Comparison of ENCODE assay signal across 20 cellular contexts in the genomic region with DNA sequence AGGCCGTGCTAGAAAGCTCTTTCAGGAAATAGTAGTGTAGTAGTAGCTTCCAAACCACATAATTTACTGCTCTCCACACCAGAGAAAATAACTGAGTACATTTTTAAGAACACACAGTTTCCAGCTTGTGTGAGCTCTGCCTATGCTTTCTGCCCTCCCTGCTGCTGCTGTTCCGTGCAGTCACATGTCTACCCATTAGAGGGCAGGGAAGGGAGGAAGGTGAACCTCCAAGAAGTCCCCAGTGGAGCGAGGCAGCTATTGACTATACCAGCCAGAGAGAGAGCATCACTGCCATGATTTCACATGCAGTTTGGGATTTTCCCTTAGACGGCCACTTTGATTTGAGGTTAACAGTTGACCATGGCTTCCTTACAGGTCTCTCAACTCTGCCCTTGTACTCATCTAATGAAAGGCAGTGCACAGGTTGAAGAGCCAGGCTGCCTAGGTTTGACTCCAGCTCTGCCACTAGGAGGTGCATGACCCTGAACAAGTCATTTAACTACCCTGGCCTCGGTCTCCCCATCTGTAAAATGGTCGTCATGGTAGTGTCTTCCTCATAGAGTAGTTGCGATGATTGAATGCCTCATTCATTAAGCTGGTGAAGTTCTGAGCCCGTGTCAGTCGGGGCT. TPM values are rescaled to one million over a fixed set of nuclear protein-coding genes. Genes with fewer than 3 reads are reported as not detected.
DNase-seq lines count a peak whose midpoint lies in the region; ATAC-seq, FAIRE-seq and TF ChIP-seq lines count a peak whose summit lies in the region.
"Had no signal": no experiment of that assay in that cellular context is flagged by ENCODE, and none has a peak within 500 bp of the region (broad histone marks: within the 10 kb centered on the region; RNA-seq: fewer than 3 reads in every experiment).

No MANE protein-coding gene starts in this region.

- no peak overlapping the region for H3K4me3 Mint-ChIP-seq in stimulated activated naive B cell treated with anti-CD40 and anti-IgM and Interleukin-4, amounts not matched to agents 10 μg/mL and 1 μg/mL and 100 μg/mL, for 72 hours
- H3K4me3 Mint-ChIP-seq: brain; CD4-positive, alpha-beta T cell; naive B cell had no signal

- no peaks in the 10 kb centered on the region for H3K9me3 Mint-ChIP-seq in stimulated activated naive B cell treated with anti-CD40 and anti-IgM and Interleukin-4, amounts not matched to agents 10 μg/mL and 1 μg/mL and 100 μg/mL, for 72 hours
- H3K9me3 Mint-ChIP-seq: brain; CD4-positive, alpha-beta T cell; naive B cell had no signal

- DNase-seq in DMS 273 (lab: John Stamatoyannopoulos, UW; ENCODE audit: unreplicated experiment) (peak; percentile 7), DMS 273 treated with DMSO at 0.1 percent for 48 hours (lab: John Stamatoyannopoulos, UW) (no peak), Karpas-422 (peak; percentile 50), bronchial epithelial cell (ENCODE audit: low read depth) (no peak), head of caudate nucleus (no peak), spleen (no peak)
- no peak for DNase-seq in stimulated activated naive B cell treated with anti-CD40 and anti-IgM and Interleukin-4, amounts not matched to agents 10 μg/mL and 1 μg/mL and 100 μg/mL, for 72 hours
- DNase-seq: 8988T; activated CD8-positive, alpha-beta memory T cell treated with anti-CD3 and anti-CD28 coated beads, Interleukin-2, amount 50 U/mL, for 48 hours; activated naive CD4-positive, alpha-beta T cell treated with Interleukin-2 at 50 U/mL for 16 hours; CD4-positive, alpha-beta T cell; H7; KG1; naive B cell; NCI-H524; RPMI8226 had no signal

- no peaks in the 10 kb centered on the region for H3K9me3 ChIP-seq in Karpas-422 (ENCODE audit: low read length)
- no peaks in the 10 kb centered on the region for H3K9me3 ChIP-seq in spleen

- peaks cover 11 to 23% of the 10 kb centered on the region in 2 donors for H3K4me1 Mint-ChIP-seq in stimulated activated naive B cell treated with anti-CD40 and anti-IgM and Interleukin-4, amounts not matched to agents 10 μg/mL and 1 μg/mL and 100 μg/mL, for 72 hours

- H3K36me3 Mint-ChIP-seq in stimulated activated naive B cell treated with anti-CD40 and anti-IgM and Interleukin-4, amounts not matched to agents 10 μg/mL and 1 μg/mL and 100 μg/mL, for 72 hours, result peaks cover 43 to 48% of the 10 kb centered on the region in 2 donors

- H3K4me1 ChIP-seq in Karpas-422 (ENCODE audit: low read length), result peaks cover 6% of the 10 kb centered on the region
- no peaks in the 10 kb centered on the region for H3K4me1 ChIP-seq in spleen

- H3K9me2 ChIP-seq in Karpas-422 (replicated peaks; ENCODE audit: insufficient read depth, low read length), result no peaks in the 10 kb centered on the region

- H3K27me3 ChIP-seq in Karpas-422 (ENCODE audit: low read length), result no peaks in the 10 kb centered on the region
- H3K27me3 ChIP-seq in bronchial epithelial cell (ENCODE audit: control insufficient read depth, insufficient read depth, low read length), result no peaks in the 10 kb centered on the region
- H3K27me3 ChIP-seq in spleen (replicated peaks in 1 of 7), result no peaks in the 10 kb centered on the region

- no peak for FAIRE-seq in bronchial epithelial cell (lab: Jason Lieb, UNC)
- FAIRE-seq: G401.6 had no signal

- TF ChIP-seq POLR2A in spleen (IDR thresholded peaks at IDR 0.05), result no peak

- TF ChIP-seq CTCF in bronchial epithelial cell (IDR thresholded peaks at IDR 0.05; ENCODE audit: insufficient read depth, low read length, severe bottlenecking) (peak; percentile 14), spleen (IDR thresholded peaks at IDR 0.05 in 8 of 11, conservative IDR thresholded peaks at IDR 0.05 in 3 of 11) (no peak)

- H4K20me1 ChIP-seq in Karpas-422 (ENCODE audit: insufficient read depth, low read depth, low read length), result 0 out of 2 replicates have a peak, but pooled peaks cover 2% of the 10 kb centered on the region

- WGBS in spleen, 5 donors, result 78 to 93% (median 87%) methylated on average over 4 to 9 of the region's 9 CpGs

- no peak overlapping the region for H3K27ac ChIP-seq in Karpas-422 (ENCODE audit: low read length)
- H3K27ac ChIP-seq in spleen, result no peak overlapping the region

- peaks cover 15% of the 10 kb centered on the region for H3K79me2 ChIP-seq in Karpas-422 (ENCODE audit: low read length)

- intact Hi-C loops in head of caudate nucleus (cut with DNase I), result no loop called here
- intact Hi-C loops in spleen (cut with DNase I; ENCODE audit: low total_unique reads), result no loop called here

- no peaks in the 10 kb centered on the region for H3K27me3 Mint-ChIP-seq in stimulated activated naive B cell treated with anti-CD40 and anti-IgM and Interleukin-4, amounts not matched to agents 10 μg/mL and 1 μg/mL and 100 μg/mL, for 72 hours
- H3K27me3 Mint-ChIP-seq: brain; CD4-positive, alpha-beta T cell; naive B cell had no signal

- no peak overlapping the region for H3K4me2 ChIP-seq in Karpas-422 (ENCODE audit: low read depth, low read length, poor library complexity, severe bottlenecking)

- H3K4me3 ChIP-seq in Karpas-422 (ENCODE audit: low read length) (no peak overlapping the region), bronchial epithelial cell (ENCODE audit: low read depth, low read length) (no peak overlapping the region), spleen (no peak overlapping the region)

- H3K9ac ChIP-seq in Karpas-422 (ENCODE audit: low read length), result no peak overlapping the region

- H2AFZ ChIP-seq in Karpas-422 (ENCODE audit: low read length), result no peak overlapping the region

- peaks cover 31% of the 10 kb centered on the region for H3K36me3 ChIP-seq in Karpas-422 (ENCODE audit: insufficient read depth, low read length)
- peaks cover 8% of the 10 kb centered on the region for H3K36me3 ChIP-seq in bronchial epithelial cell (ENCODE audit: control insufficient read depth, insufficient read depth, low read length)
- H3K36me3 ChIP-seq in spleen, result peaks cover 8 to 100% (median 90%) of the 10 kb centered on the region in 6 donors

- no peak overlapping the region for H3K27ac Mint-ChIP-seq in stimulated activated naive B cell treated with anti-CD40 and anti-IgM and Interleukin-4, amounts not matched to agents 10 μg/mL and 1 μg/mL and 100 μg/mL, for 72 hours
- H3K27ac Mint-ChIP-seq: brain; CD4-positive, alpha-beta T cell had no signal

- peak; percentile 71 to 86 for ATAC-seq in stimulated activated naive B cell treated with anti-CD40 and anti-IgM and Interleukin-4, amounts not matched to agents 10 μg/mL and 1 μg/mL and 100 μg/mL, for 72 hours (replicated peaks)
- no peak for ATAC-seq in GM21381 (IDR thresholded peaks at IDR 0.05; ENCODE audit: unreplicated experiment)
- ATAC-seq: activated CD4-positive, CD25-positive, alpha-beta regulatory T cell treated with anti-CD3 and anti-CD28 coated beads, Interleukin-2, amount 50 U/mL, for 24 hours had no signal

RNA-seq across cellular contexts. Expression of gene CTTN, which starts 19.7 kb away (rescaled TPM):
- 143 and 198 TPM in 2 replicates for total RNA-seq in Karpas-422 (2014; rRNA removed; shearing (Covaris generic); ENCODE audit: low replicate concordance)
- total RNA-seq in bronchial epithelial cell (412 and 460 TPM in 2 replicates), spleen (100 to 1,000 TPM in 5 of 7 donors, 10 to 100 TPM in 2; 89.2 to 149 (median 115) TPM)
- polyA plus RNA-seq in spleen, result 10 to 100 TPM; 18.4 to 52.5 (median 30.3) TPM

Comparison
In these comparisons a context has a peak if more than half of its experiments do, and no peak if none do; other contexts are left out.
1. DNase-seq: peak in DMS 273 (single experiment) and Karpas-422 (single experiment); none in DMS 273 treated with DMSO at 0.1 percent for 48 hours (single experiment), bronchial epithelial cell (single experiment), stimulated activated naive B cell treated with anti-CD40 and anti-IgM and Interleukin-4, amounts not matched to agents 10 μg/mL and 1 μg/mL and 100 μg/mL, for 72 hours (single experiment), head of caudate nucleus (0 of 42) and spleen (single experiment).